1 cellular context compared by ENCODE assay signal in the genomic region with DNA sequence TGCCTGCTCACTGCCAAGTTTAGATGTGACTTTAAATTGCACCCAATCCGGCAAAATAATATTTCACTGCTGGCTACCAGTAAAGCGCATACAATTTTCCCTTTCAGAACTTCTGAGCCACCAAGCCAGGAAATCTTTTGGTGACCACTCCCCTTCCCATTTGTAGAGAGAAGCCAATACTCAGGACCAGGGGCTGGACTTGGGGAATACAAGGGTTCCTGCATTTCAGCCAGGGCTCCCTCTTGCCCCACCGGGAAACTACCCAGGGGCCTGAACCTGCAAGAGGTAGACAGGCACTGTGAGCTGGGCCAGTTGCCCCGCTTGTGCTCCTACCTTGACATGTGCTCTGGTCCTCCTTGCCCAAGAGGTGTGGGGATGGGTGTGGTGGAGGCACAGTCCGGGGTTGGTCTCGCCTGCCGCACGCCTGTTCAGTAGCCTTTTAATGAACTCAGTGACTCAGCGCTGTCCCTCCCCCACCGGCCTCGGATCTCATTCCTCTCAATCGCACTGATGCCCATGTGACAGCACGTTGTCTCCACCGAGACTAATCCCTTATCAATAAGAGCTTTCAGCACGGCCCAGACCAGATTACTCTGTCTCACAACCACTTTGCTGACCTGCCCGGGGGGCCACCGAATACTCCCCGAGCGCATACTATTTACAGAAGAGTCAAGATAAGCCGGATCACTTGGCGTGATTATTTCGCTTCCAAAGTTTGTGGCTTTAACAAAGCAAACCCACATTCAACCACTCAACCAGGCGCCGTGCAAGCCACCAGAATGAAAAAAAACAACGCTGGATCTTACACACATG.
A peak's percentile ranks its signal among the peaks of the same experiment; 100 is the strongest.
TF ChIP-seq lines count a peak whose summit lies in the region.

No MANE protein-coding gene starts in this region.

TF ChIP-seq in HepG2, 621 proteins besides CTCF, POLR2A, EP300 and RAD21 (continued from another document and continues in another):
- no peak for TF ChIP-seq ZNF431 (CRISPR knock-in tag; IDR thresholded peaks at IDR 0.05; ENCODE audit: borderline replicate concordance, low read depth)
- no peak for TF ChIP-seq SIX4 (CRISPR knock-in tag; IDR thresholded peaks at IDR 0.05)
- TF ChIP-seq PHF8 (CRISPR knock-in tag; IDR thresholded peaks at IDR 0.05): peak; percentile 31; the same call in 1 of the 2 replicates
- no peak for TF ChIP-seq CENPT (CRISPR knock-in tag; IDR thresholded peaks at IDR 0.05; ENCODE audit: low read depth)
- TF ChIP-seq NFE2L1 (CRISPR knock-in tag; IDR thresholded peaks at IDR 0.05; ENCODE audit: borderline replicate concordance): no peak
- TF ChIP-seq, protein P1, sequence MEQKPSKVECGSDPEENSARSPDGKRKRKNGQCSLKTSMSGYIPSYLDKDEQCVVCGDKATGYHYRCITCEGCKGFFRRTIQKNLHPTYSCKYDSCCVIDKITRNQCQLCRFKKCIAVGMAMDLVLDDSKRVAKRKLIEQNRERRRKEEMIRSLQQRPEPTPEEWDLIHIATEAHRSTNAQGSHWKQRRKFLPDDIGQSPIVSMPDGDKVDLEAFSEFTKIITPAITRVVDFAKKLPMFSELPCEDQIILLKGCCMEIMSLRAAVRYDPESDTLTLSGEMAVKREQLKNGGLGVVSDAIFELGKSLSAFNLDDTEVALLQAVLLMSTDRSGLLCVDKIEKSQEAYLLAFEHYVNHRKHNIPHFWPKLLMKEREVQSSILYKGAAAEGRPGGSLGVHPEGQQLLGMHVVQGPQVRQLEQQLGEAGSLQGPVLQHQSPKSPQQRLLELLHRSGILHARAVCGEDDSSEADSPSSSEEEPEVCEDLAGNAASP (CRISPR knock-in tag; IDR thresholded peaks at IDR 0.05; ENCODE audit: borderline replicate concordance): no peak
- TF ChIP-seq MED1 (CRISPR knock-in tag; IDR thresholded peaks at IDR 0.05): 0 out of 2 replicates have a peak, but pooled peaks have one; percentile 11
- TF ChIP-seq ZNF282 (IDR thresholded peaks at IDR 0.05; ENCODE audit: partially characterized antibody): no peak
- no peak for TF ChIP-seq ZNF577 (CRISPR knock-in tag; IDR thresholded peaks at IDR 0.05; ENCODE audit: borderline replicate concordance, low read depth)
- TF ChIP-seq, protein P2, sequence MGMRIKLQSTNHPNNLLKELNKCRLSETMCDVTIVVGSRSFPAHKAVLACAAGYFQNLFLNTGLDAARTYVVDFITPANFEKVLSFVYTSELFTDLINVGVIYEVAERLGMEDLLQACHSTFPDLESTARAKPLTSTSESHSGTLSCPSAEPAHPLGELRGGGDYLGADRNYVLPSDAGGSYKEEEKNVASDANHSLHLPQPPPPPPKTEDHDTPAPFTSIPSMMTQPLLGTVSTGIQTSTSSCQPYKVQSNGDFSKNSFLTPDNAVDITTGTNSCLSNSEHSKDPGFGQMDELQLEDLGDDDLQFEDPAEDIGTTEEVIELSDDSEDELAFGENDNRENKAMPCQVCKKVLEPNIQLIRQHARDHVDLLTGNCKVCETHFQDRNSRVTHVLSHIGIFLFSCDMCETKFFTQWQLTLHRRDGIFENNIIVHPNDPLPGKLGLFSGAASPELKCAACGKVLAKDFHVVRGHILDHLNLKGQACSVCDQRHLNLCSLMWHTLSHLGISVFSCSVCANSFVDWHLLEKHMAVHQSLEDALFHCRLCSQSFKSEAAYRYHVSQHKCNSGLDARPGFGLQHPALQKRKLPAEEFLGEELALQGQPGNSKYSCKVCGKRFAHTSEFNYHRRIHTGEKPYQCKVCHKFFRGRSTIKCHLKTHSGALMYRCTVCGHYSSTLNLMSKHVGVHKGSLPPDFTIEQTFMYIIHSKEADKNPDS (CRISPR knock-in tag; IDR thresholded peaks at IDR 0.05): no peak
- TF ChIP-seq STAG1 (CRISPR knock-in tag; IDR thresholded peaks at IDR 0.05): no peak
- TF ChIP-seq TCF7L2 (IDR thresholded peaks at IDR 0.05; ENCODE audit: low read depth, low read length): no peak
- no peak for TF ChIP-seq CBX1 (IDR thresholded peaks at IDR 0.05; ENCODE audit: low read depth)
- TF ChIP-seq, protein P3, sequence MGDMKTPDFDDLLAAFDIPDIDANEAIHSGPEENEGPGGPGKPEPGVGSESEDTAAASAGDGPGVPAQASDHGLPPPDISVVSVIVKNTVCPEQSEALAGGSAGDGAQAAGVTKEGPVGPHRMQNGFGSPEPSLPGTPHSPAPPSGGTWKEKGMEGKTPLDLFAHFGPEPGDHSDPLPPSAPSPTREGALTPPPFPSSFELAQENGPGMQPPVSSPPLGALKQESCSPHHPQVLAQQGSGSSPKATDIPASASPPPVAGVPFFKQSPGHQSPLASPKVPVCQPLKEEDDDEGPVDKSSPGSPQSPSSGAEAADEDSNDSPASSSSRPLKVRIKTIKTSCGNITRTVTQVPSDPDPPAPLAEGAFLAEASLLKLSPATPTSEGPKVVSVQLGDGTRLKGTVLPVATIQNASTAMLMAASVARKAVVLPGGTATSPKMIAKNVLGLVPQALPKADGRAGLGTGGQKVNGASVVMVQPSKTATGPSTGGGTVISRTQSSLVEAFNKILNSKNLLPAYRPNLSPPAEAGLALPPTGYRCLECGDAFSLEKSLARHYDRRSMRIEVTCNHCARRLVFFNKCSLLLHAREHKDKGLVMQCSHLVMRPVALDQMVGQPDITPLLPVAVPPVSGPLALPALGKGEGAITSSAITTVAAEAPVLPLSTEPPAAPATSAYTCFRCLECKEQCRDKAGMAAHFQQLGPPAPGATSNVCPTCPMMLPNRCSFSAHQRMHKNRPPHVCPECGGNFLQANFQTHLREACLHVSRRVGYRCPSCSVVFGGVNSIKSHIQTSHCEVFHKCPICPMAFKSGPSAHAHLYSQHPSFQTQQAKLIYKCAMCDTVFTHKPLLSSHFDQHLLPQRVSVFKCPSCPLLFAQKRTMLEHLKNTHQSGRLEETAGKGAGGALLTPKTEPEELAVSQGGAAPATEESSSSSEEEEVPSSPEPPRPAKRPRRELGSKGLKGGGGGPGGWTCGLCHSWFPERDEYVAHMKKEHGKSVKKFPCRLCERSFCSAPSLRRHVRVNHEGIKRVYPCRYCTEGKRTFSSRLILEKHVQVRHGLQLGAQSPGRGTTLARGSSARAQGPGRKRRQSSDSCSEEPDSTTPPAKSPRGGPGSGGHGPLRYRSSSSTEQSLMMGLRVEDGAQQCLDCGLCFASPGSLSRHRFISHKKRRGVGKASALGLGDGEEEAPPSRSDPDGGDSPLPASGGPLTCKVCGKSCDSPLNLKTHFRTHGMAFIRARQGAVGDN (CRISPR knock-in tag; IDR thresholded peaks at IDR 0.05): peak; percentile 54
- 0 out of 2 replicates have a peak, but pooled peaks have one; percentile 22 for TF ChIP-seq ZNF768 (CRISPR knock-in tag; IDR thresholded peaks at IDR 0.05)
- peak; percentile 31; the same call in 1 of the 2 replicates for TF ChIP-seq SP5 (CRISPR knock-in tag; IDR thresholded peaks at IDR 0.05; ENCODE audit: borderline replicate concordance, low read depth)
- no peak for TF ChIP-seq ZMAT3 (CRISPR knock-in tag; conservative IDR thresholded peaks at IDR 0.05)
- TF ChIP-seq THAP11 (CRISPR knock-in tag; IDR thresholded peaks at IDR 0.05): no peak
- peak; percentile 82 for TF ChIP-seq XRCC5 (optimal IDR thresholded peaks at IDR 0.05; ENCODE audit: low read length)
- TF ChIP-seq MZF1 (CRISPR knock-in tag; IDR thresholded peaks at IDR 0.05; ENCODE audit: borderline replicate concordance): no peak
- no peak for TF ChIP-seq PHF5A (CRISPR knock-in tag; IDR thresholded peaks at IDR 0.05; ENCODE audit: low read depth, unreplicated experiment)
- TF ChIP-seq CBX5 (CRISPR knock-in tag; IDR thresholded peaks at IDR 0.05; ENCODE audit: borderline replicate concordance): no peak
- no peak for TF ChIP-seq ZNF468 (CRISPR knock-in tag; IDR thresholded peaks at IDR 0.05)
- TF ChIP-seq ZNF567 (CRISPR knock-in tag; IDR thresholded peaks at IDR 0.05; ENCODE audit: borderline replicate concordance): no peak
- peak; percentile 91 for TF ChIP-seq RARA (CRISPR knock-in tag; IDR thresholded peaks at IDR 0.05)
- TF ChIP-seq, protein P4, sequence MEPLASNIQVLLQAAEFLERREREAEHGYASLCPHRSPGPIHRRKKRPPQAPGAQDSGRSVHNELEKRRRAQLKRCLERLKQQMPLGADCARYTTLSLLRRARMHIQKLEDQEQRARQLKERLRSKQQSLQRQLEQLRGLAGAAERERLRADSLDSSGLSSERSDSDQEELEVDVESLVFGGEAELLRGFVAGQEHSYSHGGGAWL (CRISPR knock-in tag; IDR thresholded peaks at IDR 0.05): no peak; the same call in 1 of the 2 replicates
- TF ChIP-seq ZNF460 (CRISPR knock-in tag; IDR thresholded peaks at IDR 0.05; ENCODE audit: borderline replicate concordance): no peak
- TF ChIP-seq ZNF510 (CRISPR knock-in tag; IDR thresholded peaks at IDR 0.05; ENCODE audit: low read depth): no peak
- TF ChIP-seq, protein P5, sequence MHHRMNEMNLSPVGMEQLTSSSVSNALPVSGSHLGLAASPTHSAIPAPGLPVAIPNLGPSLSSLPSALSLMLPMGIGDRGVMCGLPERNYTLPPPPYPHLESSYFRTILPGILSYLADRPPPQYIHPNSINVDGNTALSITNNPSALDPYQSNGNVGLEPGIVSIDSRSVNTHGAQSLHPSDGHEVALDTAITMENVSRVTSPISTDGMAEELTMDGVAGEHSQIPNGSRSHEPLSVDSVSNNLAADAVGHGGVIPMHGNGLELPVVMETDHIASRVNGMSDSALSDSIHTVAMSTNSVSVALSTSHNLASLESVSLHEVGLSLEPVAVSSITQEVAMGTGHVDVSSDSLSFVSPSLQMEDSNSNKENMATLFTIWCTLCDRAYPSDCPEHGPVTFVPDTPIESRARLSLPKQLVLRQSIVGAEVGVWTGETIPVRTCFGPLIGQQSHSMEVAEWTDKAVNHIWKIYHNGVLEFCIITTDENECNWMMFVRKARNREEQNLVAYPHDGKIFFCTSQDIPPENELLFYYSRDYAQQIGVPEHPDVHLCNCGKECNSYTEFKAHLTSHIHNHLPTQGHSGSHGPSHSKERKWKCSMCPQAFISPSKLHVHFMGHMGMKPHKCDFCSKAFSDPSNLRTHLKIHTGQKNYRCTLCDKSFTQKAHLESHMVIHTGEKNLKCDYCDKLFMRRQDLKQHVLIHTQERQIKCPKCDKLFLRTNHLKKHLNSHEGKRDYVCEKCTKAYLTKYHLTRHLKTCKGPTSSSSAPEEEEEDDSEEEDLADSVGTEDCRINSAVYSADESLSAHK (CRISPR knock-in tag; IDR thresholded peaks at IDR 0.05; ENCODE audit: borderline replicate concordance): no peak
- TF ChIP-seq, protein P6, sequence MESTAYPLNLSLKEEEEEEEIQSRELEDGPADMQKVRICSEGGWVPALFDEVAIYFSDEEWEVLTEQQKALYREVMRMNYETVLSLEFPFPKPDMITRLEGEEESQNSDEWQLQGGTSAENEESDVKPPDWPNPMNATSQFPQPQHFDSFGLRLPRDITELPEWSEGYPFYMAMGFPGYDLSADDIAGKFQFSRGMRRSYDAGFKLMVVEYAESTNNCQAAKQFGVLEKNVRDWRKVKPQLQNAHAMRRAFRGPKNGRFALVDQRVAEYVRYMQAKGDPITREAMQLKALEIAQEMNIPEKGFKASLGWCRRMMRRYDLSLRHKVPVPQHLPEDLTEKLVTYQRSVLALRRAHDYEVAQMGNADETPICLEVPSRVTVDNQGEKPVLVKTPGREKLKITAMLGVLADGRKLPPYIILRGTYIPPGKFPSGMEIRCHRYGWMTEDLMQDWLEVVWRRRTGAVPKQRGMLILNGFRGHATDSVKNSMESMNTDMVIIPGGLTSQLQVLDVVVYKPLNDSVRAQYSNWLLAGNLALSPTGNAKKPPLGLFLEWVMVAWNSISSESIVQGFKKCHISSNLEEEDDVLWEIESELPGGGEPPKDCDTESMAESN (CRISPR knock-in tag; conservative IDR thresholded peaks at IDR 0.05): no peak
- no peak for TF ChIP-seq NKX3-1 (CRISPR knock-in tag; IDR thresholded peaks at IDR 0.05)
- TF ChIP-seq, protein P7, sequence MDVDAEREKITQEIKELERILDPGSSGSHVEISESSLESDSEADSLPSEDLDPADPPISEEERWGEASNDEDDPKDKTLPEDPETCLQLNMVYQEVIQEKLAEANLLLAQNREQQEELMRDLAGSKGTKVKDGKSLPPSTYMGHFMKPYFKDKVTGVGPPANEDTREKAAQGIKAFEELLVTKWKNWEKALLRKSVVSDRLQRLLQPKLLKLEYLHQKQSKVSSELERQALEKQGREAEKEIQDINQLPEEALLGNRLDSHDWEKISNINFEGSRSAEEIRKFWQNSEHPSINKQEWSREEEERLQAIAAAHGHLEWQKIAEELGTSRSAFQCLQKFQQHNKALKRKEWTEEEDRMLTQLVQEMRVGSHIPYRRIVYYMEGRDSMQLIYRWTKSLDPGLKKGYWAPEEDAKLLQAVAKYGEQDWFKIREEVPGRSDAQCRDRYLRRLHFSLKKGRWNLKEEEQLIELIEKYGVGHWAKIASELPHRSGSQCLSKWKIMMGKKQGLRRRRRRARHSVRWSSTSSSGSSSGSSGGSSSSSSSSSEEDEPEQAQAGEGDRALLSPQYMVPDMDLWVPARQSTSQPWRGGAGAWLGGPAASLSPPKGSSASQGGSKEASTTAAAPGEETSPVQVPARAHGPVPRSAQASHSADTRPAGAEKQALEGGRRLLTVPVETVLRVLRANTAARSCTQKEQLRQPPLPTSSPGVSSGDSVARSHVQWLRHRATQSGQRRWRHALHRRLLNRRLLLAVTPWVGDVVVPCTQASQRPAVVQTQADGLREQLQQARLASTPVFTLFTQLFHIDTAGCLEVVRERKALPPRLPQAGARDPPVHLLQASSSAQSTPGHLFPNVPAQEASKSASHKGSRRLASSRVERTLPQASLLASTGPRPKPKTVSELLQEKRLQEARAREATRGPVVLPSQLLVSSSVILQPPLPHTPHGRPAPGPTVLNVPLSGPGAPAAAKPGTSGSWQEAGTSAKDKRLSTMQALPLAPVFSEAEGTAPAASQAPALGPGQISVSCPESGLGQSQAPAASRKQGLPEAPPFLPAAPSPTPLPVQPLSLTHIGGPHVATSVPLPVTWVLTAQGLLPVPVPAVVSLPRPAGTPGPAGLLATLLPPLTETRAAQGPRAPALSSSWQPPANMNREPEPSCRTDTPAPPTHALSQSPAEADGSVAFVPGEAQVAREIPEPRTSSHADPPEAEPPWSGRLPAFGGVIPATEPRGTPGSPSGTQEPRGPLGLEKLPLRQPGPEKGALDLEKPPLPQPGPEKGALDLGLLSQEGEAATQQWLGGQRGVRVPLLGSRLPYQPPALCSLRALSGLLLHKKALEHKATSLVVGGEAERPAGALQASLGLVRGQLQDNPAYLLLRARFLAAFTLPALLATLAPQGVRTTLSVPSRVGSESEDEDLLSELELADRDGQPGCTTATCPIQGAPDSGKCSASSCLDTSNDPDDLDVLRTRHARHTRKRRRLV (CRISPR knock-in tag; IDR thresholded peaks at IDR 0.05): no peak
- no peak for TF ChIP-seq RBAK (CRISPR knock-in tag; IDR thresholded peaks at IDR 0.05)
- TF ChIP-seq ZNF629 (CRISPR knock-in tag; conservative IDR thresholded peaks at IDR 0.05): no peak
